ENCODE assay signal across 2 cellular contexts in the genomic region with DNA sequence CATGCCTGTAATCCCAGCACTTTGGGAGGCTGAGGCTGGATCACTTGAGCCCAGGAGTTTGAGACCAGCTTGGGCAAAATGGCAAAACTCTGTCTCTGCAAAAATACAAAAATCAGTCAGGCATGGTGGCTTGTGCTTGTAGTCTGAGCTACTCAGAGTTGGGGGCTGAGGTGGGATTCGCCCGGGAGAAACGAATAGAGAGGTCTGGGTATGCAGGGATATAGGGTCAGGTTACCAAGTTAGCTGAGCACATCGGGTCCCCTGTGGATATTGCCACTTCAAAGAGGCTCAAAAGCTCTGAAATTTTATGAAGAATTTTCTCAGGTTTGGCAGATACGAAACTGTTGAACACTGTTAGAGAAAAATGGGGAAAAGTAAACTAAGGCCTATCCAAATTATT.
TF ChIP-seq lines count a peak whose summit lies in the region.

No MANE protein-coding gene starts in this region.

TF ChIP-seq in IMR-90, 13 proteins besides CTCF, POLR2A, EP300 and RAD21 (continued from another document):
- no peak for TF ChIP-seq RCOR1 (IDR thresholded peaks at IDR 0.05; ENCODE audit: insufficient replicate concordance, low read length)
- TF ChIP-seq MXI1 (IDR thresholded peaks at IDR 0.05; ENCODE audit: borderline replicate concordance, low read depth, low read length), result no peak
- TF ChIP-seq SMC3 (IDR thresholded peaks at IDR 0.05; ENCODE audit: low read depth, low read length), result no peak
- TF ChIP-seq MAFK (IDR thresholded peaks at IDR 0.05; ENCODE audit: low read depth, low read length), result no peak
- no peak for TF ChIP-seq CHD1 (IDR thresholded peaks at IDR 0.05; ENCODE audit: low read depth, low read length)
- no peak for TF ChIP-seq CEBPB (IDR thresholded peaks at IDR 0.05; ENCODE audit: low read depth, low read length)
- no peak for TF ChIP-seq BHLHE40 (IDR thresholded peaks at IDR 0.05; ENCODE audit: low read depth, low read length)
- no peak for TF ChIP-seq RFX5 (IDR thresholded peaks at IDR 0.05; ENCODE audit: low read depth, low read length)
- TF ChIP-seq, protein P1, sequence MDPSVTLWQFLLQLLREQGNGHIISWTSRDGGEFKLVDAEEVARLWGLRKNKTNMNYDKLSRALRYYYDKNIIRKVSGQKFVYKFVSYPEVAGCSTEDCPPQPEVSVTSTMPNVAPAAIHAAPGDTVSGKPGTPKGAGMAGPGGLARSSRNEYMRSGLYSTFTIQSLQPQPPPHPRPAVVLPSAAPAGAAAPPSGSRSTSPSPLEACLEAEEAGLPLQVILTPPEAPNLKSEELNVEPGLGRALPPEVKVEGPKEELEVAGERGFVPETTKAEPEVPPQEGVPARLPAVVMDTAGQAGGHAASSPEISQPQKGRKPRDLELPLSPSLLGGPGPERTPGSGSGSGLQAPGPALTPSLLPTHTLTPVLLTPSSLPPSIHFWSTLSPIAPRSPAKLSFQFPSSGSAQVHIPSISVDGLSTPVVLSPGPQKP (IDR thresholded peaks at IDR 0.05; ENCODE audit: borderline replicate concordance, low read depth, low read length), result no peak

TF ChIP-seq in K562, 482 proteins besides CTCF, POLR2A, EP300 and RAD21:
- TF ChIP-seq, protein P2, sequence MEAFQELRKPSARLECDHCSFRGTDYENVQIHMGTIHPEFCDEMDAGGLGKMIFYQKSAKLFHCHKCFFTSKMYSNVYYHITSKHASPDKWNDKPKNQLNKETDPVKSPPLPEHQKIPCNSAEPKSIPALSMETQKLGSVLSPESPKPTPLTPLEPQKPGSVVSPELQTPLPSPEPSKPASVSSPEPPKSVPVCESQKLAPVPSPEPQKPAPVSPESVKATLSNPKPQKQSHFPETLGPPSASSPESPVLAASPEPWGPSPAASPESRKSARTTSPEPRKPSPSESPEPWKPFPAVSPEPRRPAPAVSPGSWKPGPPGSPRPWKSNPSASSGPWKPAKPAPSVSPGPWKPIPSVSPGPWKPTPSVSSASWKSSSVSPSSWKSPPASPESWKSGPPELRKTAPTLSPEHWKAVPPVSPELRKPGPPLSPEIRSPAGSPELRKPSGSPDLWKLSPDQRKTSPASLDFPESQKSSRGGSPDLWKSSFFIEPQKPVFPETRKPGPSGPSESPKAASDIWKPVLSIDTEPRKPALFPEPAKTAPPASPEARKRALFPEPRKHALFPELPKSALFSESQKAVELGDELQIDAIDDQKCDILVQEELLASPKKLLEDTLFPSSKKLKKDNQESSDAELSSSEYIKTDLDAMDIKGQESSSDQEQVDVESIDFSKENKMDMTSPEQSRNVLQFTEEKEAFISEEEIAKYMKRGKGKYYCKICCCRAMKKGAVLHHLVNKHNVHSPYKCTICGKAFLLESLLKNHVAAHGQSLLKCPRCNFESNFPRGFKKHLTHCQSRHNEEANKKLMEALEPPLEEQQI (IDR thresholded peaks at IDR 0.05), result no peak
- no peak for TF ChIP-seq ZZZ3 (IDR thresholded peaks at IDR 0.05)
- TF ChIP-seq SIX5 (IDR thresholded peaks at IDR 0.05; ENCODE audit: borderline replicate concordance in 1 of 2, insufficient read depth in 1 of 2, low read depth in 1 of 2, low read length in 2 of 2), result no peak
- TF ChIP-seq, protein P3, sequence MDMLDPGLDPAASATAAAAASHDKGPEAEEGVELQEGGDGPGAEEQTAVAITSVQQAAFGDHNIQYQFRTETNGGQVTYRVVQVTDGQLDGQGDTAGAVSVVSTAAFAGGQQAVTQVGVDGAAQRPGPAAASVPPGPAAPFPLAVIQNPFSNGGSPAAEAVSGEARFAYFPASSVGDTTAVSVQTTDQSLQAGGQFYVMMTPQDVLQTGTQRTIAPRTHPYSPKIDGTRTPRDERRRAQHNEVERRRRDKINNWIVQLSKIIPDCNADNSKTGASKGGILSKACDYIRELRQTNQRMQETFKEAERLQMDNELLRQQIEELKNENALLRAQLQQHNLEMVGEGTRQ (CRISPR knock-in tag; IDR thresholded peaks at IDR 0.05), result no peak
- TF ChIP-seq MED1 (CRISPR knock-in tag; IDR thresholded peaks at IDR 0.05; ENCODE audit: borderline replicate concordance), result no peak
TF ChIP-seq in K562: peak in this region for 0.
